1 cellular context compared by ENCODE assay signal in the genomic region with DNA sequence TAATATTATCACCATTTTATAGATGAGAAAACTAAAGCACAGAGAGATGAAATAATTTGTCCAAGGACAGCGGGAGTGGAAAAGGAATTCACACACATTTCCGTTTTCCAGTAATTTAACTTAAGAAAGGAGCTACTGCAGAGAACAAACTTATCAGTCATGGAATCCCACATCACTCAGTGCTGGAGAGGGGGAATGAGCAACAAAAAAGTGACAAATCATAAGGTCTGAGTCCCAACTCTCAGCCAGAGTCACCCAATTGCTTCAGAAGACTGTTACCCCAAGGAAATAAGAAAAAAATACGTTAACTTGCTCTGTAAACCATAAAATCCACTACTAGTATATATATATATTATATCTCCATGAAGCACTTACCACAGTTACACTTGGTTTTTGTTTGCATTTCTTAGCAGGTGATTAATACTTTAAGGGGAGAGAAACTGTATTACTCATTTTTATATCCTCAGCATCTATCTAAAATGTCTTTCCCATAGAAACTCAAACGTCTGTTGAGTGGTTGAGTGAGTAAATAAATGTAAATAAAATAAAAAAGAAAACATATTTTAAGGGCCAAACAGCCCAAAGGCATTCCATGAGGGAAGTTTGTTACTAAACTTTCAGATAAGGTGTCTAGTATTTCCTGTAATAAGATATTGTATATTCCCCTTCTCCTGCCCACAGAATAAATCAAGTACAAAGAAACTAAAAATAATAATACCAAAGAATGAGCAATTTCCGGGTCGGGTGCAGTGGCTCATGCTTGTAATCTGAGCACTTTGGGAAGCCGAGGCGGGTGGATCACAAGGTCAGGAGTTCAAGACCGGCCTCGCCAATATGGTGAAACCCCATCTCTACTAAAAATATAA.
TF ChIP-seq lines count a peak whose summit lies in the region.

No MANE protein-coding gene starts in this region.

TF ChIP-seq in HEK293, 187 proteins besides CTCF, POLR2A, EP300 and RAD21 (continued from another document and continues in another):
- TF ChIP-seq, protein P1, sequence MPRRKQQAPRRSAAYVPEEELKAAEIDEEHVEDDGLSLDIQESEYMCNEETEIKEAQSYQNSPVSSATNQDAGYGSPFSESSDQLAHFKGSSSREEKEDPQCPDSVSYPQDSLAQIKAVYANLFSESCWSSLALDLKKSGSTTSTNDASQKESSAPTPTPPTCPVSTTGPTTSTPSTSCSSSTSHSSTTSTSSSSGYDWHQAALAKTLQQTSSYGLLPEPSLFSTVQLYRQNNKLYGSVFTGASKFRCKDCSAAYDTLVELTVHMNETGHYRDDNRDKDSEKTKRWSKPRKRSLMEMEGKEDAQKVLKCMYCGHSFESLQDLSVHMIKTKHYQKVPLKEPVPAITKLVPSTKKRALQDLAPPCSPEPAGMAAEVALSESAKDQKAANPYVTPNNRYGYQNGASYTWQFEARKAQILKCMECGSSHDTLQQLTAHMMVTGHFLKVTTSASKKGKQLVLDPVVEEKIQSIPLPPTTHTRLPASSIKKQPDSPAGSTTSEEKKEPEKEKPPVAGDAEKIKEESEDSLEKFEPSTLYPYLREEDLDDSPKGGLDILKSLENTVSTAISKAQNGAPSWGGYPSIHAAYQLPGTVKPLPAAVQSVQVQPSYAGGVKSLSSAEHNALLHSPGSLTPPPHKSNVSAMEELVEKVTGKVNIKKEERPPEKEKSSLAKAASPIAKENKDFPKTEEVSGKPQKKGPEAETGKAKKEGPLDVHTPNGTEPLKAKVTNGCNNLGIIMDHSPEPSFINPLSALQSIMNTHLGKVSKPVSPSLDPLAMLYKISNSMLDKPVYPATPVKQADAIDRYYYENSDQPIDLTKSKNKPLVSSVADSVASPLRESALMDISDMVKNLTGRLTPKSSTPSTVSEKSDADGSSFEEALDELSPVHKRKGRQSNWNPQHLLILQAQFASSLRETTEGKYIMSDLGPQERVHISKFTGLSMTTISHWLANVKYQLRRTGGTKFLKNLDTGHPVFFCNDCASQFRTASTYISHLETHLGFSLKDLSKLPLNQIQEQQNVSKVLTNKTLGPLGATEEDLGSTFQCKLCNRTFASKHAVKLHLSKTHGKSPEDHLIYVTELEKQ (tag by site-specific recombination; IDR thresholded peaks at IDR 0.05; ENCODE audit: borderline replicate concordance), result no peak
- TF ChIP-seq ZNF211 (tag by site-specific recombination; IDR thresholded peaks at IDR 0.05; ENCODE audit: low read depth) (no peak), ZNF132 (tag by site-specific recombination; IDR thresholded peaks at IDR 0.05; ENCODE audit: borderline replicate concordance) (no peak), ZNF112 (tag by site-specific recombination; IDR thresholded peaks at IDR 0.05) (no peak), ZNF626 (tag by site-specific recombination; IDR thresholded peaks at IDR 0.05) (no peak), ZNF335 (tag by site-specific recombination; conservative IDR thresholded peaks at IDR 0.05) (no peak), ZNF747 (tag by site-specific recombination; IDR thresholded peaks at IDR 0.05) (no peak), ZNF23 (tag by site-specific recombination; IDR thresholded peaks at IDR 0.05; ENCODE audit: borderline replicate concordance) (no peak), YY2 (tag by site-specific recombination; IDR thresholded peaks at IDR 0.05) (no peak), ZNF202 (tag by site-specific recombination; IDR thresholded peaks at IDR 0.05; ENCODE audit: borderline replicate concordance) (no peak), TRIM28 (IDR thresholded peaks at IDR 0.05; ENCODE audit: borderline replicate concordance, low read length) (0 out of 2 replicates have a peak, but pooled peaks have one; percentile 25), SALL2 (tag by site-specific recombination; IDR thresholded peaks at IDR 0.05; ENCODE audit: borderline replicate concordance) (no peak), ZNF221 (tag by site-specific recombination; IDR thresholded peaks at IDR 0.05; ENCODE audit: borderline replicate concordance) (no peak), ZNF548 (tag by site-specific recombination; IDR thresholded peaks at IDR 0.05) (no peak), ZNF514 (tag by site-specific recombination; IDR thresholded peaks at IDR 0.05) (no peak), ZEB2 (tag by site-specific recombination; IDR thresholded peaks at IDR 0.05) (0 out of 2 replicates have a peak, but pooled peaks have one; percentile 37), GLIS2 (tag by site-specific recombination; IDR thresholded peaks at IDR 0.05) (no peak), KLF16 (tag by site-specific recombination; IDR thresholded peaks at IDR 0.05) (peak; percentile 28; the same call in 1 of the 2 replicates), ZNF366 (tag by site-specific recombination; conservative IDR thresholded peaks at IDR 0.05) (no peak), EGR2 (tag by site-specific recombination; IDR thresholded peaks at IDR 0.05; ENCODE audit: low read depth) (no peak), ZNF274 (IDR thresholded peaks at IDR 0.05; ENCODE audit: low read length) (no peak), ZNF274 (tag by site-specific recombination; IDR thresholded peaks at IDR 0.05; ENCODE audit: borderline replicate concordance) (no peak), KLF7 (tag by site-specific recombination; IDR thresholded peaks at IDR 0.05; ENCODE audit: borderline replicate concordance) (no peak), MEIS1 (CRISPR knock-in tag; IDR thresholded peaks at IDR 0.05; ENCODE audit: borderline replicate concordance) (no peak), BCL11B (tag by site-specific recombination; IDR thresholded peaks at IDR 0.05; ENCODE audit: low read depth) (no peak), ZIC2 (tag by site-specific recombination; IDR thresholded peaks at IDR 0.05) (no peak), HOXD13 (CRISPR knock-in tag; IDR thresholded peaks at IDR 0.05; ENCODE audit: borderline replicate concordance) (no peak), HOXA7 (CRISPR knock-in tag; IDR thresholded peaks at IDR 0.05; ENCODE audit: borderline replicate concordance) (no peak), ZFP3 (tag by site-specific recombination; IDR thresholded peaks at IDR 0.05; ENCODE audit: low read depth) (no peak), OVOL3 (tag by site-specific recombination; IDR thresholded peaks at IDR 0.05) (no peak), ZNF423 (tag by site-specific recombination; IDR thresholded peaks at IDR 0.05) (no peak), SP3 (tag by site-specific recombination; IDR thresholded peaks at IDR 0.05) (no peak; the same call in 1 of the 2 replicates), ZNF138 (tag by site-specific recombination; IDR thresholded peaks at IDR 0.05; ENCODE audit: borderline replicate concordance) (no peak), ZNF24 (tag by site-specific recombination; IDR thresholded peaks at IDR 0.05) (no peak), ZNF707 (tag by site-specific recombination; IDR thresholded peaks at IDR 0.05) (no peak), ZNF174 (tag by site-specific recombination; IDR thresholded peaks at IDR 0.05) (no peak), ZFP41 (tag by site-specific recombination; IDR thresholded peaks at IDR 0.05; ENCODE audit: borderline replicate concordance) (no peak), ZNF214 (tag by site-specific recombination; IDR thresholded peaks at IDR 0.05; ENCODE audit: borderline replicate concordance) (no peak), ZNF560 (tag by site-specific recombination; IDR thresholded peaks at IDR 0.05; ENCODE audit: borderline replicate concordance) (no peak), WT1 (tag by site-specific recombination; IDR thresholded peaks at IDR 0.05) (no peak), ZNF341 (tag by site-specific recombination; IDR thresholded peaks at IDR 0.05; ENCODE audit: low read depth) (no peak), ZNF621 (tag by site-specific recombination; IDR thresholded peaks at IDR 0.05) (no peak), ZNF266 (tag by site-specific recombination; IDR thresholded peaks at IDR 0.05; ENCODE audit: low read depth) (no peak), ZNF624 (tag by site-specific recombination; IDR thresholded peaks at IDR 0.05) (no peak), ZBTB48 (tag by site-specific recombination; IDR thresholded peaks at IDR 0.05) (no peak)
- TF ChIP-seq, protein P2, sequence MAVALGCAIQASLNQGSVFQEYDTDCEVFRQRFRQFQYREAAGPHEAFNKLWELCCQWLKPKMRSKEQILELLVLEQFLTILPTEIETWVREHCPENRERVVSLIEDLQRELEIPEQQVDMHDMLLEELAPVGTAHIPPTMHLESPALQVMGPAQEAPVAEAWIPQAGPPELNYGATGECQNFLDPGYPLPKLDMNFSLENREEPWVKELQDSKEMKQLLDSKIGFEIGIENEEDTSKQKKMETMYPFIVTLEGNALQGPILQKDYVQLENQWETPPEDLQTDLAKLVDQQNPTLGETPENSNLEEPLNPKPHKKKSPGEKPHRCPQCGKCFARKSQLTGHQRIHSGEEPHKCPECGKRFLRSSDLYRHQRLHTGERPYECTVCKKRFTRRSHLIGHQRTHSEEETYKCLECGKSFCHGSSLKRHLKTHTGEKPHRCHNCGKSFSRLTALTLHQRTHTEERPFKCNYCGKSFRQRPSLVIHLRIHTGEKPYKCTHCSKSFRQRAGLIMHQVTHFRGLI (tag by site-specific recombination; IDR thresholded peaks at IDR 0.05), result no peak
- TF ChIP-seq, protein P3, sequence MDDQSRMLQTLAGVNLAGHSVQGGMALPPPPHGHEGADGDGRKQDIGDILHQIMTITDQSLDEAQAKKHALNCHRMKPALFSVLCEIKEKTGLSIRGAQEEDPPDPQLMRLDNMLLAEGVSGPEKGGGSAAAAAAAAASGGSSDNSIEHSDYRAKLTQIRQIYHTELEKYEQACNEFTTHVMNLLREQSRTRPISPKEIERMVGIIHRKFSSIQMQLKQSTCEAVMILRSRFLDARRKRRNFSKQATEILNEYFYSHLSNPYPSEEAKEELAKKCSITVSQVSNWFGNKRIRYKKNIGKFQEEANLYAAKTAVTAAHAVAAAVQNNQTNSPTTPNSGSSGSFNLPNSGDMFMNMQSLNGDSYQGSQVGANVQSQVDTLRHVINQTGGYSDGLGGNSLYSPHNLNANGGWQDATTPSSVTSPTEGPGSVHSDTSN (CRISPR knock-in tag; IDR thresholded peaks at IDR 0.05), result no peak
- TF ChIP-seq, protein P4, sequence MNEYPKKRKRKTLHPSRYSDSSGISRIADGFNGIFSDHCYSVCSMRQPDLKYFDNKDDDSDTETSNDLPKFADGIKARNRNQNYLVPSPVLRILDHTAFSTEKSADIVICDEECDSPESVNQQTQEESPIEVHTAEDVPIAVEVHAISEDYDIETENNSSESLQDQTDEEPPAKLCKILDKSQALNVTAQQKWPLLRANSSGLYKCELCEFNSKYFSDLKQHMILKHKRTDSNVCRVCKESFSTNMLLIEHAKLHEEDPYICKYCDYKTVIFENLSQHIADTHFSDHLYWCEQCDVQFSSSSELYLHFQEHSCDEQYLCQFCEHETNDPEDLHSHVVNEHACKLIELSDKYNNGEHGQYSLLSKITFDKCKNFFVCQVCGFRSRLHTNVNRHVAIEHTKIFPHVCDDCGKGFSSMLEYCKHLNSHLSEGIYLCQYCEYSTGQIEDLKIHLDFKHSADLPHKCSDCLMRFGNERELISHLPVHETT (tag by site-specific recombination; IDR thresholded peaks at IDR 0.05), result peak; percentile 76
- TF ChIP-seq, protein P5, sequence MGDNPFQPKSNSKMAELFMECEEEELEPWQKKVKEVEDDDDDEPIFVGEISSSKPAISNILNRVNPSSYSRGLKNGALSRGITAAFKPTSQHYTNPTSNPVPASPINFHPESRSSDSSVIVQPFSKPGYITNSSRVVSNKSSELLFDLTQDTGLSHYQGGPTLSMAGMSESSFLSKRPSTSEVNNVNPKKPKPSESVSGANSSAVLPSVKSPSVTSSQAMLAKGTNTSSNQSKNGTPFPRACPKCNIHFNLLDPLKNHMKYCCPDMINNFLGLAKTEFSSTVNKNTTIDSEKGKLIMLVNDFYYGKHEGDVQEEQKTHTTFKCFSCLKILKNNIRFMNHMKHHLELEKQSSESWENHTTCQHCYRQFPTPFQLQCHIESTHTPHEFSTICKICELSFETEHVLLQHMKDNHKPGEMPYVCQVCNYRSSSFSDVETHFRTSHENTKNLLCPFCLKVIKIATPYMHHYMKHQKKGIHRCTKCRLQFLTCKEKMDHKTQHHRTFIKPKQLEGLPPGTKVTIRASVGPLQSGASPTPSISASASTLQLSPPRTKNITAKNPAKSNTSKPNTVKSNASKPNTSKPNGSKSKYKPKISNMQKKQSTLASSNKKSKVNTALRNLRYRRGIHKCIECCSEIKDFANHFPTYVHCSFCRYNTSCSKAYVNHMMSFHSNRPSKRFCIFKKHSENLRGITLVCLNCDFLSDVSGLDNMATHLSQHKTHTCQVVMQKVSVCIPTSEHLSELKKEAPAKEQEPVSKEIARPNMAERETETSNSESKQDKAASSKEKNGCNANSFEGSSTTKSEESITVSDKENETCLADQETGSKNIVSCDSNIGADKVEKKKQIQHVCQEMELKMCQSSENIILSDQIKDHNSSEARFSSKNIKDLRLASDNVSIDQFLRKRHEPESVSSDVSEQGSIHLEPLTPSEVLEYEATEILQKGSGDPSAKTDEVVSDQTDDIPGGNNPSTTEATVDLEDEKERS (tag by site-specific recombination; IDR thresholded peaks at IDR 0.05), result no peak
- TF ChIP-seq, protein P6, sequence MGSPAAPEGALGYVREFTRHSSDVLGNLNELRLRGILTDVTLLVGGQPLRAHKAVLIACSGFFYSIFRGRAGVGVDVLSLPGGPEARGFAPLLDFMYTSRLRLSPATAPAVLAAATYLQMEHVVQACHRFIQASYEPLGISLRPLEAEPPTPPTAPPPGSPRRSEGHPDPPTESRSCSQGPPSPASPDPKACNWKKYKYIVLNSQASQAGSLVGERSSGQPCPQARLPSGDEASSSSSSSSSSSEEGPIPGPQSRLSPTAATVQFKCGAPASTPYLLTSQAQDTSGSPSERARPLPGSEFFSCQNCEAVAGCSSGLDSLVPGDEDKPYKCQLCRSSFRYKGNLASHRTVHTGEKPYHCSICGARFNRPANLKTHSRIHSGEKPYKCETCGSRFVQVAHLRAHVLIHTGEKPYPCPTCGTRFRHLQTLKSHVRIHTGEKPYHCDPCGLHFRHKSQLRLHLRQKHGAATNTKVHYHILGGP (tag by site-specific recombination; IDR thresholded peaks at IDR 0.05), result no peak
- TF ChIP-seq, protein P7, sequence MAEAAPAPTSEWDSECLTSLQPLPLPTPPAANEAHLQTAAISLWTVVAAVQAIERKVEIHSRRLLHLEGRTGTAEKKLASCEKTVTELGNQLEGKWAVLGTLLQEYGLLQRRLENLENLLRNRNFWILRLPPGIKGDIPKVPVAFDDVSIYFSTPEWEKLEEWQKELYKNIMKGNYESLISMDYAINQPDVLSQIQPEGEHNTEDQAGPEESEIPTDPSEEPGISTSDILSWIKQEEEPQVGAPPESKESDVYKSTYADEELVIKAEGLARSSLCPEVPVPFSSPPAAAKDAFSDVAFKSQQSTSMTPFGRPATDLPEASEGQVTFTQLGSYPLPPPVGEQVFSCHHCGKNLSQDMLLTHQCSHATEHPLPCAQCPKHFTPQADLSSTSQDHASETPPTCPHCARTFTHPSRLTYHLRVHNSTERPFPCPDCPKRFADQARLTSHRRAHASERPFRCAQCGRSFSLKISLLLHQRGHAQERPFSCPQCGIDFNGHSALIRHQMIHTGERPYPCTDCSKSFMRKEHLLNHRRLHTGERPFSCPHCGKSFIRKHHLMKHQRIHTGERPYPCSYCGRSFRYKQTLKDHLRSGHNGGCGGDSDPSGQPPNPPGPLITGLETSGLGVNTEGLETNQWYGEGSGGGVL (tag by site-specific recombination; IDR thresholded peaks at IDR 0.05), result no peak
- TF ChIP-seq, protein P8, sequence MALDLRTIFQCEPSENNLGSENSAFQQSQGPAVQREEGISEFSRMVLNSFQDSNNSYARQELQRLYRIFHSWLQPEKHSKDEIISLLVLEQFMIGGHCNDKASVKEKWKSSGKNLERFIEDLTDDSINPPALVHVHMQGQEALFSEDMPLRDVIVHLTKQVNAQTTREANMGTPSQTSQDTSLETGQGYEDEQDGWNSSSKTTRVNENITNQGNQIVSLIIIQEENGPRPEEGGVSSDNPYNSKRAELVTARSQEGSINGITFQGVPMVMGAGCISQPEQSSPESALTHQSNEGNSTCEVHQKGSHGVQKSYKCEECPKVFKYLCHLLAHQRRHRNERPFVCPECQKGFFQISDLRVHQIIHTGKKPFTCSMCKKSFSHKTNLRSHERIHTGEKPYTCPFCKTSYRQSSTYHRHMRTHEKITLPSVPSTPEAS (tag by site-specific recombination; IDR thresholded peaks at IDR 0.05), result no peak
